ENCODE assay signal across 28 cellular contexts in the genomic region with DNA sequence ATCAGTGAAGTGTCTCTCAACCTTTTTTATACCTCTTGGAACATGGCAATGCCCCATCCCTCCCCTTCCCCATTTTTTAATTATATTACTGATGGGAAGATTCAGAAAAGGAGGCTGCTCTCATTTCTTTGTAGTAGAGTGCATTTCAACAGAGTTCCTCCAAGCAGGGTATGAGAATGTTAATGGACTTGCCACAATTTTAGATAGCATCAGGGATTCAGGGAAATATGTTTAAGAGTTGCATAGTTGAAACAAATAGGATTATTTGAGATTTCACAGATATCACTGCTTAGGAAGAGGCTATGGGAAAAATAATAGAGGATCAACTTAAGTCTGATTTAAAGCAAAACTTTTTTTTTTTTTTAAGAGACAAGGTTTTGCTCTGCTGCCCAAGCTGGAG. TPM values are rescaled to one million over a fixed set of nuclear protein-coding genes. Genes with fewer than 3 reads are reported as not detected.
A peak's percentile ranks its signal among the peaks of the same experiment; 100 is the strongest.
DNase-seq lines count a peak whose midpoint lies in the region; ATAC-seq and TF ChIP-seq lines count a peak whose summit lies in the region.
"Had no signal": no experiment of that assay in that cellular context is flagged by ENCODE, and none has a peak within 500 bp of the region (broad histone marks: within the 10 kb centered on the region; RNA-seq: fewer than 3 reads in every experiment).

No MANE protein-coding gene starts in this region.

- no peaks in the 10 kb centered on the region for H3K9me3 ChIP-seq in mammary epithelial cell (replicated peaks; ENCODE audit: insufficient read depth, low read length)
- no peaks in the 10 kb centered on the region for H3K9me3 ChIP-seq in heart left ventricle
- H3K9me3 ChIP-seq: BE2C, BLaER1 had no signal

- TF ChIP-seq POLR2A in lower leg skin (IDR thresholded peaks at IDR 0.05) (no peak), heart left ventricle (IDR thresholded peaks at IDR 0.05) (no peak)

- BruUV-seq in MCF 10A (replicated peaks; lab: Mats Ljungman, UMichigan) (no TSS peak), mammary epithelial cell (replicated peaks; lab: Mats Ljungman, UMichigan) (no TSS peak)

- no peaks in the 10 kb centered on the region for H3K36me3 Mint-ChIP-seq in MCF 10A (ENCODE audit: insufficient read depth, unreplicated experiment)
- H3K36me3 Mint-ChIP-seq: CD14-positive monocyte; CD4-positive, alpha-beta memory T cell; CD4-positive, CD25-positive, alpha-beta regulatory T cell; CD8-positive, alpha-beta memory T cell had no signal

- H3K4me1 Mint-ChIP-seq in MCF 10A (ENCODE audit: insufficient read depth, unreplicated experiment): peaks cover 7% of the 10 kb centered on the region
- H3K4me1 Mint-ChIP-seq: CD4-positive, alpha-beta memory T cell; CD4-positive, CD25-positive, alpha-beta regulatory T cell; CD8-positive, alpha-beta memory T cell had no signal

- POLR2A ChIA-PET in MCF 10A (lab: Yijun Ruan, JAX): no interaction called here

- H2AFZ ChIP-seq in mammary epithelial cell (ENCODE audit: low read depth, low read length): no peak overlapping the region

- H3K9ac ChIP-seq in mammary epithelial cell (ENCODE audit: insufficient read depth, low read length): no peak overlapping the region
- H3K9ac ChIP-seq: BLaER1 had no signal

- intact Hi-C loops in MCF 10A (cut with micrococcal nuclease) (no loop called here), mammary epithelial cell (cut with micrococcal nuclease) (no loop called here), lower leg skin (cut with DNase I; ENCODE audit: low total_unique reads) (no loop called here), heart left ventricle (cut with DNase I) (no loop called here)

- no peak for ATAC-seq in heart left ventricle
- ATAC-seq: GM12878 had no signal

- TF ChIP-seq CTCF in MCF 10A (IDR thresholded peaks at IDR 0.05; ENCODE audit: unreplicated experiment) (no peak), mammary epithelial cell (conservative IDR thresholded peaks at IDR 0.05 in 1 of 2, IDR thresholded peaks at IDR 0.05 in 1 of 2; ENCODE audit: extremely low read depth in 1 of 2, insufficient read depth in 1 of 2, low read depth in 1 of 2, low read length in 2 of 2) (no peak), lower leg skin (IDR thresholded peaks at IDR 0.05) (no peak), heart left ventricle (IDR thresholded peaks at IDR 0.05) (no peak)

- H3K4me3 ChIP-seq in mammary epithelial cell (replicated peaks in 1 of 3; ENCODE audit: insufficient read depth in 1 of 3, low read depth in 2 of 3, low read length in 3 of 3) (no peak overlapping the region), lower leg skin (ENCODE audit: low read depth, poor library complexity, severe bottlenecking) (no peak overlapping the region), heart left ventricle (no peak overlapping the region)
- H3K4me3 ChIP-seq: BLaER1, GM12878 had no signal

- H3K27ac Mint-ChIP-seq in MCF 10A (ENCODE audit: low read depth, unreplicated experiment): peak overlapping the region; percentile 8
- H3K27ac Mint-ChIP-seq: CD4-positive, alpha-beta memory T cell; CD4-positive, CD25-positive, alpha-beta regulatory T cell had no signal

- CTCF ChIA-PET in MCF 10A (lab: Yijun Ruan, JAX): no interaction called here
- CTCF ChIA-PET in mammary epithelial cell (lab: Charles Lee; ENCODE audit: low non-redundant PET): no interaction called here

- H3K4me3 Mint-ChIP-seq in MCF 10A (ENCODE audit: unreplicated experiment): no peak overlapping the region
- H3K4me3 Mint-ChIP-seq: CD14-positive monocyte; CD4-positive, alpha-beta memory T cell; CD4-positive, CD25-positive, alpha-beta regulatory T cell; CD8-positive, alpha-beta memory T cell had no signal

- DNase-seq in MCF 10A (ENCODE audit: unreplicated experiment) (no peak), mammary epithelial cell (no peak), substantia nigra (lab: John Stamatoyannopoulos, UW) (no peak), lower leg skin (ENCODE audit: low spot score in 2 of 2) (no peak), NCI-H446 (lab: John Stamatoyannopoulos, UW) (no peak), heart left ventricle (no peak)
- DNase-seq: 8988T; ACHN; BE2C; CD4-positive, alpha-beta memory T cell; CD4-positive, CD25-positive, alpha-beta regulatory T cell; CD8-positive, alpha-beta memory T cell; COR-L47; DMS 273 treated with DMSO at 0.1 percent for 48 hours; DMS153; DMS53; DMS79; DND-41; EL; GDM1 had no signal

- no peaks in the 10 kb centered on the region for H3K9me3 Mint-ChIP-seq in MCF 10A (ENCODE audit: unreplicated experiment)
- H3K9me3 Mint-ChIP-seq: CD4-positive, CD25-positive, alpha-beta regulatory T cell; CD8-positive, alpha-beta memory T cell had no signal

- H3K4me1 ChIP-seq in mammary epithelial cell (ENCODE audit: insufficient read depth, low read length) (no peaks in the 10 kb centered on the region), heart left ventricle (no peaks in the 10 kb centered on the region)
- H3K4me1 ChIP-seq: BE2C, BLaER1 had no signal

- H3K27me3 ChIP-seq in mammary epithelial cell (ENCODE audit: insufficient read depth, low read length) (peaks cover 3% of the 10 kb centered on the region), heart left ventricle (no peaks in the 10 kb centered on the region)
- H3K27me3 ChIP-seq: BE2C, BLaER1 had no signal

- dilution Hi-C loops in mammary epithelial cell (cut with HindIII; ENCODE audit: low sequenced_read_pairs): no loop called here

- H3K27me3 Mint-ChIP-seq in MCF 10A (ENCODE audit: insufficient read depth, unreplicated experiment): peaks cover 62% of the 10 kb centered on the region
- H3K27me3 Mint-ChIP-seq: CD4-positive, alpha-beta memory T cell; CD4-positive, CD25-positive, alpha-beta regulatory T cell had no signal

- H3K36me3 ChIP-seq in mammary epithelial cell (ENCODE audit: insufficient read depth, low read length): no peaks in the 10 kb centered on the region
- peaks cover 0 to 8% (median 0%) of the 10 kb centered on the region in 9 donors for H3K36me3 ChIP-seq in heart left ventricle
- H3K36me3 ChIP-seq: BE2C, BLaER1 had no signal

- H3K79me2 ChIP-seq in mammary epithelial cell (ENCODE audit: insufficient read depth, low read length): no peaks in the 10 kb centered on the region

- in situ Hi-C loops in mammary epithelial cell (cut with MboI; ENCODE audit: low sequenced_read_pairs in 2 of 2): no loop called here

- no peaks in the 10 kb centered on the region for H4K20me1 ChIP-seq in mammary epithelial cell (ENCODE audit: insufficient read depth, low read length)
- H4K20me1 ChIP-seq: BLaER1 had no signal

- no peak overlapping the region for H3K27ac ChIP-seq in mammary epithelial cell (ENCODE audit: insufficient read depth, low read depth, low read length)
- peak overlapping the region; percentile 62 for H3K27ac ChIP-seq in angular gyrus (ENCODE audit: low read depth, low read length)
- peak overlapping the region; percentile 58 for H3K27ac ChIP-seq in substantia nigra (ENCODE audit: low read depth, low read length, poor library complexity, severe bottlenecking)
- no peak overlapping the region for H3K27ac ChIP-seq in heart left ventricle
- H3K27ac ChIP-seq: BLaER1 had no signal

- no peak overlapping the region for H3K4me2 ChIP-seq in mammary epithelial cell (ENCODE audit: insufficient read depth, low read depth, low read length)
- H3K4me2 ChIP-seq: BLaER1 had no signal

RNA-seq across cellular contexts. Expression of a gene that starts 46.2 kb away (rescaled TPM):
- total RNA-seq in MCF 10A (2022) (not detected in 2 replicates), mammary epithelial cell (not detected), lower leg skin (10 to 100 TPM in 1 of 4 donors, 1 to 10 TPM in 3; 3.1 to 10.9 (median 6.8) TPM), heart left ventricle (10 to 100 TPM in 8 of 9 donors, 1 to 10 TPM in 1; 9.8 to 42.0 (median 18.6) TPM)
- polyA plus RNA-seq in mammary epithelial cell (not detected), heart left ventricle (10 to 100 TPM; 14.2 to 14.8 TPM)
- not detected for polyA minus RNA-seq in mammary epithelial cell
- total RNA-seq: A673; CD4-positive, alpha-beta memory T cell; CD4-positive, CD25-positive, alpha-beta regulatory T cell; CD8-positive, alpha-beta memory T cell; Daoy; G401; GM12878 had no signal
- polyA plus RNA-seq: AG04450; CD14-positive monocyte; CD4-positive, alpha-beta memory T cell; CD4-positive, CD25-positive, alpha-beta regulatory T cell; CD8-positive, alpha-beta memory T cell; GM12878 had no signal

Comparison
In these comparisons a context has a peak if more than half of its experiments do, and no peak if none do; other contexts are left out.
1. H3K27ac ChIP-seq: peak in angular gyrus (single experiment) and substantia nigra (single experiment); none in mammary epithelial cell (single experiment) and heart left ventricle (0 of 12).